Comparison of ENCODE assay signal across 2 cellular contexts in the genomic region with DNA sequence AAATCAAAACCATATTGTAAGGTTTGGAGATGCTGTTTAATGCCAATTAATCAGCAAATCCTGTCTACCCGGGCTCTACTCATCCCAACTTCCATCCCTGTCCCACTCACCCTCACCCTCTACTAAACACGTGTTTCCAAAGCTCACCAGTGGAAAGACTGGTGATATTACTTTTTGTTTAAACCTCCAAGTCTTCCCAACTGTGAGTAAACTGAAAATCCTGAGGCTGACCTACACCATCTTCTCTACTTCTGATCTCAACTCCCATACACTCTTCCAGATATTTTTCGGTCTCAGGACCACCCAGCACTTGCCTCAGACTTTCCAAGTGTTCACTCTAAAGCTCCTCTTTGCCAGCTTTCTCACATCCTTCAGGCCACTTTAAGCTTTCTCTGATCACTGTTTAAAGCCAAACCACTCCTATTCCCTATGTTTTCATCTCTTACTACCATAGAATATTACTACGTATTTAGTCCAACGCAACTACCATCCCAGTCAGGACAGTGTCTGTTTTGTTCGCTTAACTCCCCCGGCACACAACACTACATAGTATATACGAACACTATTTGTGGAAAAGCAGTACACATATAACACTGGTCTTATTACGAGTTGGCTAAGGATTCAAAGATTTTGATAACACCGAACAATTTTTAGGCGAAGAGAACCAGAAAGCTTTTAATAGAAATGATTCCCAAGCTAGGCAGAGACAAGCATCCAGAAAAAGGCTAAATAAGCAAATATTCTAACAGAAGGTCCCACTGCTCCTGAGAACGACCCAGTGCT.
A peak's percentile ranks its signal among the peaks of the same experiment; 100 is the strongest.
TF ChIP-seq lines count a peak whose summit lies in the region.

No MANE protein-coding gene starts in this region.

TF ChIP-seq in HEK293, 187 proteins besides CTCF, POLR2A, EP300 and RAD21 (continued from another document):
- TF ChIP-seq ZSCAN16 (tag by site-specific recombination; IDR thresholded peaks at IDR 0.05): peak; percentile 46; the same call in 1 of the 2 replicates
- TF ChIP-seq, protein P1, sequence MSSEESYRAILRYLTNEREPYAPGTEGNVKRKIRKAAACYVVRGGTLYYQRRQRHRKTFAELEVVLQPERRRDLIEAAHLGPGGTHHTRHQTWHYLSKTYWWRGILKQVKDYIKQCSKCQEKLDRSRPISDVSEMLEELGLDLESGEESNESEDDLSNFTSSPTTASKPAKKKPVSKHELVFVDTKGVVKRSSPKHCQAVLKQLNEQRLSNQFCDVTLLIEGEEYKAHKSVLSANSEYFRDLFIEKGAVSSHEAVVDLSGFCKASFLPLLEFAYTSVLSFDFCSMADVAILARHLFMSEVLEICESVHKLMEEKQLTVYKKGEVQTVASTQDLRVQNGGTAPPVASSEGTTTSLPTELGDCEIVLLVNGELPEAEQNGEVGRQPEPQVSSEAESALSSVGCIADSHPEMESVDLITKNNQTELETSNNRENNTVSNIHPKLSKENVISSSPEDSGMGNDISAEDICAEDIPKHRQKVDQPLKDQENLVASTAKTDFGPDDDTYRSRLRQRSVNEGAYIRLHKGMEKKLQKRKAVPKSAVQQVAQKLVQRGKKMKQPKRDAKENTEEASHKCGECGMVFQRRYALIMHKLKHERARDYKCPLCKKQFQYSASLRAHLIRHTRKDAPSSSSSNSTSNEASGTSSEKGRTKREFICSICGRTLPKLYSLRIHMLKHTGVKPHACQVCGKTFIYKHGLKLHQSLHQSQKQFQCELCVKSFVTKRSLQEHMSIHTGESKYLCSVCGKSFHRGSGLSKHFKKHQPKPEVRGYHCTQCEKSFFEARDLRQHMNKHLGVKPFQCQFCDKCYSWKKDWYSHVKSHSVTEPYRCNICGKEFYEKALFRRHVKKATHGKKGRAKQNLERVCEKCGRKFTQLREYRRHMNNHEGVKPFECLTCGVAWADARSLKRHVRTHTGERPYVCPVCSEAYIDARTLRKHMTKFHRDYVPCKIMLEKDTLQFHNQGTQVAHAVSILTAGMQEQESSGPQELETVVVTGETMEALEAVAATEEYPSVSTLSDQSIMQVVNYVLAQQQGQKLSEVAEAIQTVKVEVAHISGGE (tag by site-specific recombination; conservative IDR thresholded peaks at IDR 0.05; ENCODE audit: low read depth): 0 out of 2 replicates have a peak, but pooled peaks have one; percentile 2

TF ChIP-seq in WTC11, 78 proteins besides CTCF, POLR2A, EP300 and RAD21 (continued from another document):
- TF ChIP-seq, protein P2, sequence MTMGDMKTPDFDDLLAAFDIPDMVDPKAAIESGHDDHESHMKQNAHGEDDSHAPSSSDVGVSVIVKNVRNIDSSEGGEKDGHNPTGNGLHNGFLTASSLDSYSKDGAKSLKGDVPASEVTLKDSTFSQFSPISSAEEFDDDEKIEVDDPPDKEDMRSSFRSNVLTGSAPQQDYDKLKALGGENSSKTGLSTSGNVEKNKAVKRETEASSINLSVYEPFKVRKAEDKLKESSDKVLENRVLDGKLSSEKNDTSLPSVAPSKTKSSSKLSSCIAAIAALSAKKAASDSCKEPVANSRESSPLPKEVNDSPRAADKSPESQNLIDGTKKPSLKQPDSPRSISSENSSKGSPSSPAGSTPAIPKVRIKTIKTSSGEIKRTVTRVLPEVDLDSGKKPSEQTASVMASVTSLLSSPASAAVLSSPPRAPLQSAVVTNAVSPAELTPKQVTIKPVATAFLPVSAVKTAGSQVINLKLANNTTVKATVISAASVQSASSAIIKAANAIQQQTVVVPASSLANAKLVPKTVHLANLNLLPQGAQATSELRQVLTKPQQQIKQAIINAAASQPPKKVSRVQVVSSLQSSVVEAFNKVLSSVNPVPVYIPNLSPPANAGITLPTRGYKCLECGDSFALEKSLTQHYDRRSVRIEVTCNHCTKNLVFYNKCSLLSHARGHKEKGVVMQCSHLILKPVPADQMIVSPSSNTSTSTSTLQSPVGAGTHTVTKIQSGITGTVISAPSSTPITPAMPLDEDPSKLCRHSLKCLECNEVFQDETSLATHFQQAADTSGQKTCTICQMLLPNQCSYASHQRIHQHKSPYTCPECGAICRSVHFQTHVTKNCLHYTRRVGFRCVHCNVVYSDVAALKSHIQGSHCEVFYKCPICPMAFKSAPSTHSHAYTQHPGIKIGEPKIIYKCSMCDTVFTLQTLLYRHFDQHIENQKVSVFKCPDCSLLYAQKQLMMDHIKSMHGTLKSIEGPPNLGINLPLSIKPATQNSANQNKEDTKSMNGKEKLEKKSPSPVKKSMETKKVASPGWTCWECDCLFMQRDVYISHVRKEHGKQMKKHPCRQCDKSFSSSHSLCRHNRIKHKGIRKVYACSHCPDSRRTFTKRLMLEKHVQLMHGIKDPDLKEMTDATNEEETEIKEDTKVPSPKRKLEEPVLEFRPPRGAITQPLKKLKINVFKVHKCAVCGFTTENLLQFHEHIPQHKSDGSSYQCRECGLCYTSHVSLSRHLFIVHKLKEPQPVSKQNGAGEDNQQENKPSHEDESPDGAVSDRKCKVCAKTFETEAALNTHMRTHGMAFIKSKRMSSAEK (CRISPR knock-in tag; IDR thresholded peaks at IDR 0.05; ENCODE audit: borderline replicate concordance): 0 out of 2 replicates have a peak, but pooled peaks have one; percentile 9
- no peak for TF ChIP-seq FOXK1 (CRISPR knock-in tag; IDR thresholded peaks at IDR 0.05)
- peak; percentile 52; the same call in 1 of the 2 replicates for TF ChIP-seq ZNF671 (CRISPR knock-in tag; IDR thresholded peaks at IDR 0.05)
TF ChIP-seq in WTC11: peak in this region for 4.
